In the genomic region with DNA sequence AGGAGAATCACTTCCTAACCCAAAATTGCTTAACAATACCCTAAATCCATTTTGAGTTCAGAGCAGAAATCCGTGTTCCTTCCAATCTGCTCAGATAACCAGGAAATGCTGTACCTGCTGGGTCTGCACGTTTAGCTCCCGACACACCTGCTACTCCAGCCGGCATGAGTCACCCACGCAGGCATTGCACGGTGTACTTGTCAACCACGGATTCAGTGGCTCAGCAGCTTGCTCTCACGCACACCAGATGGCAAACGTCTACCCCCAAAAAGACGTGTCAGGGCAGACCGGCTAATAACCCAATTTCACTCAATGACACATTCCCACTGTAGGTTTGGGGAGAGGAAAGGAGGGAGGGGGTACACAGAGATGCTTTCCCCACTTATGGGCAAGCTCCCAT, we compare ENCODE assay signal across 8 cellular contexts.
DNase-seq lines count a peak whose midpoint lies in the region; ATAC-seq and TF ChIP-seq lines count a peak whose summit lies in the region.

No MANE protein-coding gene starts in this region.

- H3K4me3 ChIP-seq in fibroblast of mammary gland (ENCODE audit: control insufficient read depth, low read depth, low read length): no peak overlapping the region
- peak overlapping the region in 3 of 4 donors; percentile 1 to 71 (median 1) for H3K4me3 ChIP-seq in transverse colon

- H3K4me1 ChIP-seq in transverse colon: peaks cover 0 to 23% (median 17%) of the 10 kb centered on the region in 4 donors

- H3K4me3 Mint-ChIP-seq in activated CD4-positive, alpha-beta T cell treated with anti-CD3 and anti-CD28 coated beads for 36 hours: peak overlapping the region; percentile 20
- no peak overlapping the region for H3K4me3 Mint-ChIP-seq in activated naive CD8-positive, alpha-beta T cell treated with anti-CD3 and anti-CD28 coated beads, Interleukin-2, amount 50 U/mL, for 24 hours

- intact Hi-C loops in activated CD4-positive, alpha-beta T cell treated with anti-CD3 and anti-CD28 coated beads for 36 hours (cut with DNase I, micrococcal nuclease): no loop called here
- intact Hi-C loops in transverse colon (cut with DNase I; ENCODE audit: low total_unique reads): no loop called here

- WGBS in transverse colon (ENCODE audit: low coverage in 1 of 2), 2 donors: 29 to 50% methylated on average over 1 to 11 of the region's 11 CpGs

- H3K36me3 Mint-ChIP-seq in activated CD4-positive, alpha-beta T cell treated with anti-CD3 and anti-CD28 coated beads for 36 hours (ENCODE audit: low read depth): no peaks in the 10 kb centered on the region
- H3K36me3 Mint-ChIP-seq in activated naive CD8-positive, alpha-beta T cell treated with anti-CD3 and anti-CD28 coated beads, Interleukin-2, amount 50 U/mL, for 24 hours (ENCODE audit: low read depth): no peaks in the 10 kb centered on the region

- no peak for TF ChIP-seq CTCF in fibroblast of mammary gland (conservative IDR thresholded peaks at IDR 0.05; ENCODE audit: control insufficient read depth, insufficient read depth, low read depth, low read length)
- no peak for TF ChIP-seq CTCF in transverse colon (IDR thresholded peaks at IDR 0.05)

- no peak for TF ChIP-seq EP300 in transverse colon (IDR thresholded peaks at IDR 0.05; ENCODE audit: low read depth)

- H3K9me3 Mint-ChIP-seq in activated CD4-positive, alpha-beta T cell treated with anti-CD3 and anti-CD28 coated beads for 36 hours (ENCODE audit: low read depth): no peaks in the 10 kb centered on the region
- no peaks in the 10 kb centered on the region for H3K9me3 Mint-ChIP-seq in activated naive CD8-positive, alpha-beta T cell treated with anti-CD3 and anti-CD28 coated beads, Interleukin-2, amount 50 U/mL, for 24 hours

- peaks cover 31% of the 10 kb centered on the region for H3K27me3 Mint-ChIP-seq in activated CD4-positive, alpha-beta T cell treated with anti-CD3 and anti-CD28 coated beads for 36 hours
- peaks cover 50% of the 10 kb centered on the region for H3K27me3 Mint-ChIP-seq in activated naive CD8-positive, alpha-beta T cell treated with anti-CD3 and anti-CD28 coated beads, Interleukin-2, amount 50 U/mL, for 24 hours

- peak; percentile 75 for TF ChIP-seq POLR2A in transverse colon (IDR thresholded peaks at IDR 0.05)

- CTCF ChIA-PET in activated CD4-positive, alpha-beta T cell treated with anti-CD3 and anti-CD28 coated beads for 36 hours (lab: Charles Lee): interaction anchor here (0.5 to 2.3 kb wide), 5 partner anchors 29 to 314 kb away, joined by 3 to 9 read pairs (median 3); no protein-coding TSS in a partner anchor

- H3K27ac ChIP-seq in transverse colon: peak overlapping the region; percentile 75 to 90 (median 84)

- H3K36me3 ChIP-seq in transverse colon: no peaks in the 10 kb centered on the region

- H3K4me1 Mint-ChIP-seq in activated CD4-positive, alpha-beta T cell treated with anti-CD3 and anti-CD28 coated beads for 36 hours: peaks cover 27% of the 10 kb centered on the region
- peaks cover 23% of the 10 kb centered on the region for H3K4me1 Mint-ChIP-seq in activated naive CD8-positive, alpha-beta T cell treated with anti-CD3 and anti-CD28 coated beads, Interleukin-2, amount 50 U/mL, for 24 hours

- POLR2A ChIA-PET in activated CD4-positive, alpha-beta T cell treated with anti-CD3 and anti-CD28 coated beads for 36 hours (lab: Charles Lee): no interaction called here

- H3K27me3 ChIP-seq in transverse colon: peaks cover 23% of the 10 kb centered on the region

- ATAC-seq in activated CD4-positive, alpha-beta T cell treated with anti-CD3 and anti-CD28 coated beads for 36 hours: no peak
- no peak for ATAC-seq in GM19455 (IDR thresholded peaks at IDR 0.05; ENCODE audit: unreplicated experiment)
- ATAC-seq in HG02981 (IDR thresholded peaks at IDR 0.05; ENCODE audit: unreplicated experiment): no peak
- no peak for ATAC-seq in activated naive CD8-positive, alpha-beta T cell treated with anti-CD3 and anti-CD28 coated beads, Interleukin-2, amount 50 U/mL, for 24 hours

- DNase-seq in activated CD4-positive, alpha-beta T cell treated with anti-CD3 and anti-CD28 coated beads for 36 hours: peak; percentile 42
- DNase-seq in activated CD4-positive, alpha-beta T cell treated with anti-CD3 and anti-CD28 coated beads for 1 hour: no peak
- peak; percentile 94 for DNase-seq in RPMI8226
- peak; percentile 23 for DNase-seq in fibroblast of mammary gland (ENCODE audit: low read depth)
- peak; percentile 83 for DNase-seq in transverse colon
- DNase-seq in activated naive CD8-positive, alpha-beta T cell treated with anti-CD3 and anti-CD28 coated beads, Interleukin-2, amount 50 U/mL, for 24 hours: no peak

- H3K9me3 ChIP-seq in transverse colon: no peaks in the 10 kb centered on the region

- H3K27ac Mint-ChIP-seq in activated CD4-positive, alpha-beta T cell treated with anti-CD3 and anti-CD28 coated beads for 36 hours: no peak overlapping the region
- no peak overlapping the region for H3K27ac Mint-ChIP-seq in activated naive CD8-positive, alpha-beta T cell treated with anti-CD3 and anti-CD28 coated beads, Interleukin-2, amount 50 U/mL, for 24 hours

- in situ Hi-C loops in transverse colon (cut with MboI; ENCODE audit: low pct_ligation_motif_present in 1 of 4, low pct_unique_long_range_greater_than_20kb in 1 of 4, low sequenced_read_pairs in 3 of 4): loop anchor here in 1 of 4 donors (10.0 kb wide), 1 partner anchor 66 kb away; no protein-coding TSS in a partner anchor

Comparison
In these comparisons a context has a peak if more than half of its experiments do, and no peak if none do; other contexts are left out.
1. DNase-seq: peak in activated CD4-positive, alpha-beta T cell treated with anti-CD3 and anti-CD28 coated beads for 36 hours (single experiment), RPMI8226 (single experiment), fibroblast of mammary gland (single experiment) and transverse colon (single experiment); none in activated CD4-positive, alpha-beta T cell treated with anti-CD3 and anti-CD28 coated beads for 1 hour (single experiment) and activated naive CD8-positive, alpha-beta T cell treated with anti-CD3 and anti-CD28 coated beads, Interleukin-2, amount 50 U/mL, for 24 hours (single experiment).